In the genomic region with DNA sequence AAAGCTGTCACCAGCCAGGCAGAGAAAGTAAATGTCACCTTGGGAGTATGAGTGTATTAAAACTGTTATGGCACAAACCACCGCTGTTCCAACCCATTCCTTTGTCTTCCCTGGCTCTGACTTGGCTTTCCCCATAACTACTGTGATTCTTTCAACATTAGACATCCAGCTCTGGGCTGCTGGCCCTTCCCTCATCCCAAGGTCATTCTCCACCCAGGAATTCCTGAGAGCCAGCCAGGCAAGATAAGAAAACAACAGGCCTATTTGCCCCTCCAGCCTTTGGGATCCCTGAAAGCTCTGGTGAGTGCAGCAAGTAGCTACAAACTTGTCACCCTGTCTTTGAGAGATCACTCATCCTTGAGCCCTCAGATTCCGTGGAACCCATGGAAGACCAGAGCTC, we compare ENCODE assay signal across 28 cellular contexts.
DNase-seq lines count a peak whose midpoint lies in the region; ATAC-seq and FAIRE-seq lines count a peak whose summit lies in the region.
"Had no signal": no experiment of that assay in that cellular context is flagged by ENCODE, and none has a peak within 500 bp of the region (broad histone marks: within the 10 kb centered on the region; RNA-seq: fewer than 3 reads in every experiment).

No MANE protein-coding gene starts in this region.

- H3K4me1 ChIP-seq in small intestine (ENCODE audit: control insufficient read depth in 2 of 2, insufficient read depth in 1 of 2, low read depth in 1 of 2, low read length in 1 of 2), result peaks cover 0 to 4% of the 10 kb centered on the region in 2 donors

- peaks cover 0 to 3% of the 10 kb centered on the region in 2 donors for H3K36me3 ChIP-seq in small intestine (ENCODE audit: control insufficient read depth in 2 of 2, insufficient read depth in 2 of 2, low read length in 2 of 2)
- H3K36me3 ChIP-seq: heart right ventricle, upper lobe of right lung had no signal

- no peak for ATAC-seq in GM18519 (IDR thresholded peaks at IDR 0.05; ENCODE audit: low FRiP score, unreplicated experiment)
- ATAC-seq: activated CD8-positive, alpha-beta T cell treated with anti-CD3 and anti-CD28 coated beads for 36 hours; HCT116; naive thymus-derived CD4-positive, alpha-beta T cell; stimulated activated effector memory CD8-positive, alpha-beta T cell treated with anti-CD3 and anti-CD28 coated beads, Interleukin-12 subunit alpha, Interleukin-12 subunit beta, amount 100 ng/mL, for 72 hours; T-helper 17 cell; upper lobe of right lung had no signal

- H3K27ac ChIP-seq in small intestine (ENCODE audit: low read depth in 1 of 2, low read length in 1 of 2), result no peak overlapping the region
- H3K27ac ChIP-seq: C4-2B, heart right ventricle, KMS-11, SK-N-MC, upper lobe of right lung had no signal

- no peak overlapping the region for H3K4me3 ChIP-seq in small intestine (ENCODE audit: low read depth in 1 of 2, low read length in 2 of 2)
- H3K4me3 ChIP-seq: heart right ventricle, SK-N-MC, upper lobe of right lung had no signal

- no peak for FAIRE-seq in small intestine (lab: Jason Lieb, UNC)
- FAIRE-seq: endometrium had no signal

- DNase-seq in T1000 (lab: John Stamatoyannopoulos, UW) (peak; percentile 12), fibroblast of gingiva (ENCODE audit: low read depth) (peak; percentile 21), iPS-NIHi11 (ENCODE audit: low spot score) (peak; percentile 36), small intestine (peak; percentile 19), NCI-H1694 treated with DMSO at 0.1 percent for 48 hours (lab: John Stamatoyannopoulos, UW) (no peak), NCI-H345 treated with DMSO at 0.1 percent for 48 hours (lab: John Stamatoyannopoulos, UW; ENCODE audit: unreplicated experiment) (no peak)
- DNase-seq: activated CD8-positive, alpha-beta T cell treated with anti-CD3 and anti-CD28 coated beads for 36 hours; activated naive CD8-positive, alpha-beta T cell treated with anti-CD3 and anti-CD28 coated beads for 36 hours; Calu3; DMS79 treated with DMSO at 0.1 percent for 48 hours; GF-D8; heart right ventricle; midbrain; naive thymus-derived CD4-positive, alpha-beta T cell; NCI-H1417 treated with DMSO at 0.1 percent for 48 hours; NCI-H2081 treated with DMSO at 0.1 percent for 48 hours; NCI-H345; stimulated activated CD4-positive, alpha-beta T cell treated with anti-CD3 and anti-CD28 coated beads, Interleukin-4, amount 100 ng/mL, for 1 hour; substantia nigra; T-helper 17 cell; upper lobe of right lung had no signal

- WGBS in small intestine, 3 donors, result 88 to 89% (median 88%) methylated on average over 2 of the region's 2 CpGs

- H3K27me3 ChIP-seq in small intestine (ENCODE audit: control insufficient read depth in 2 of 2, insufficient read depth in 2 of 2, low read length in 2 of 2), result no peaks in the 10 kb centered on the region
- H3K27me3 ChIP-seq: upper lobe of right lung had no signal

- H3K9me3 ChIP-seq in small intestine (ENCODE audit: control insufficient read depth, low read depth), result no peaks in the 10 kb centered on the region
- H3K9me3 ChIP-seq: heart right ventricle, upper lobe of right lung had no signal

Comparison
In these comparisons a context has a peak if more than half of its experiments do, and no peak if none do; other contexts are left out.
1. DNase-seq: peak in T1000 (single experiment), fibroblast of gingiva (single experiment), iPS-NIHi11 (single experiment) and small intestine (single experiment); none in NCI-H1694 treated with DMSO at 0.1 percent for 48 hours (single experiment) and NCI-H345 treated with DMSO at 0.1 percent for 48 hours (single experiment).